ENCODE assay signal across 12 cellular contexts in genomic region chr11:76752321-76753175, GRCh38. TPM values are rescaled to one million over a fixed set of nuclear protein-coding genes. Genes with fewer than 3 reads are reported as not detected.
DNase-seq lines count a peak whose midpoint lies in the region; ATAC-seq and TF ChIP-seq lines count a peak whose summit lies in the region.
"Had no signal": no experiment of that assay in that cellular context is flagged by ENCODE, and none has a peak within 500 bp of the region (broad histone marks: within the 10 kb centered on the region; RNA-seq: fewer than 3 reads in every experiment).

No MANE protein-coding gene starts in this region.

- no peaks in the 10 kb centered on the region for H3K9me3 Mint-ChIP-seq in T-cell
- H3K9me3 Mint-ChIP-seq: memory B cell had no signal

- H3K27ac Mint-ChIP-seq in T-cell, result no peak overlapping the region
- H3K27ac Mint-ChIP-seq: memory B cell had no signal

- no peaks in the 10 kb centered on the region for H3K36me3 ChIP-seq in brain microvascular endothelial cell (replicated peaks)

- H3K4me3 ChIP-seq in brain microvascular endothelial cell (ENCODE audit: low read depth, low read length) (no peak overlapping the region), skin epidermis (peak overlapping the region in 2 of 7 experiments; percentile 4 to 17)

- no peaks in the 10 kb centered on the region for H3K27me3 ChIP-seq in brain microvascular endothelial cell (replicated peaks)

- TF ChIP-seq CTCF in brain microvascular endothelial cell (IDR thresholded peaks at IDR 0.05; ENCODE audit: low read depth, low read length, missing control alignments), result no peak

- CTCF ChIA-PET in T-cell (lab: Charles Lee), result no interaction called here

- in situ Hi-C loops in brain microvascular endothelial cell (cut with HindIII; ENCODE audit: low pct_ligation_motif_present, low sequenced_read_pairs), result no loop called here

- H3K27ac ChIP-seq in brain microvascular endothelial cell, result no peak overlapping the region
- H3K27ac ChIP-seq in skin epidermis, result peak overlapping the region in 13 of 21 experiments; percentile 18 to 81 (median 50)

- no peak for ATAC-seq in T-cell (replicated peaks in 1 of 4)

- peak; percentile 91 for DNase-seq in GM04504 (ENCODE audit: low read depth)
- DNase-seq in brain microvascular endothelial cell, result peak; percentile 12
- DNase-seq in iris pigment epithelial cell (ENCODE audit: low read depth), result peak; percentile 72
- DNase-seq in T-cell, result no peak
- DNase-seq in germinal center (ENCODE audit: low spot score), result no peak
- no peak for DNase-seq in SW480 (ENCODE audit: low spot score)
- no peak for DNase-seq in anterior cingulate cortex (lab: John Stamatoyannopoulos, UW)
- DNase-seq: activated CD4-positive, CD25-positive, alpha-beta regulatory T cell; caudate nucleus; DND-41 had no signal

- peaks cover 5% of the 10 kb centered on the region in 2 donors for H3K27me3 Mint-ChIP-seq in T-cell

- H3K4me3 Mint-ChIP-seq in T-cell, result no peak overlapping the region
- H3K4me3 Mint-ChIP-seq: memory B cell had no signal

- POLR2A ChIA-PET in T-cell (lab: Charles Lee), result no interaction called here

- no peaks in the 10 kb centered on the region for H3K36me3 Mint-ChIP-seq in T-cell
- H3K36me3 Mint-ChIP-seq: memory B cell had no signal

- H3K4me1 Mint-ChIP-seq in T-cell, result no peaks in the 10 kb centered on the region
- H3K4me1 Mint-ChIP-seq: memory B cell had no signal

RNA-seq across cellular contexts. Expression of gene TSKU, which starts 30.6 kb away (rescaled TPM):
- under 1 TPM in 3 of 5 donors, not detected in 2; 0.23 to 0.47 (median 0.32) TPM for total RNA-seq in T-cell

Comparison
In these comparisons a context has a peak if more than half of its experiments do, and no peak if none do; other contexts are left out.
1. DNase-seq: peak in GM04504 (single experiment), brain microvascular endothelial cell (single experiment) and iris pigment epithelial cell (single experiment); none in T-cell (0 of 34), germinal center (single experiment), SW480 (single experiment) and anterior cingulate cortex (0 of 58).